ENCODE assay signal across 8 cellular contexts in genomic region chr5:62578540-62578939, GRCh38. TPM values are rescaled to one million over a fixed set of nuclear protein-coding genes. Genes with fewer than 3 reads are reported as not detected.
DNase-seq lines count a peak whose midpoint lies in the region; ATAC-seq and TF ChIP-seq lines count a peak whose summit lies in the region.

TSS of gene LRRC70 (plus strand) at chr5:62578819. CDS start at chr5:62579439, 620 bp downstream.

- no peak within 1 kb of the TSS for H3K4me3 ChIP-seq in MG63

- H3K27me3 ChIP-seq in MG63: no peaks in the 10 kb centered on the region

- ATAC-seq in GM18498 (IDR thresholded peaks at IDR 0.05; ENCODE audit: unreplicated experiment): peak; percentile 87
- peak; percentile 86 for ATAC-seq in GM21528 (IDR thresholded peaks at IDR 0.05; ENCODE audit: low FRiP score, unreplicated experiment)

- H3K9me3 Mint-ChIP-seq in nephron: no peaks in the 10 kb centered on the region

- peak within 1 kb of the TSS in 2 of 3 experiments; percentile 21 to 40 for H3K4me3 Mint-ChIP-seq in nephron

- TF ChIP-seq CTCF in nephron (IDR thresholded peaks at IDR 0.05; ENCODE audit: unreplicated experiment in 3 of 3): no peak

- peak; percentile 92 for DNase-seq in KBM-7
- DNase-seq in central memory CD4-positive, alpha-beta T cell: peak; percentile 83
- DNase-seq in NCI-H2107 (lab: John Stamatoyannopoulos, UW): no peak
- DNase-seq in MG63: no peak
- DNase-seq in NCI-H345 (lab: John Stamatoyannopoulos, UW): no peak

- in situ Hi-C loops in KBM-7 (cut with MboI; ENCODE audit: low pct_unique_long_range_greater_than_20kb, low sequenced_read_pairs): no loop called here

- peak within 1 kb of the TSS in 1 of 3 experiments; percentile 71 for H3K27ac Mint-ChIP-seq in nephron

- H3K4me1 Mint-ChIP-seq in nephron: peaks cover 6% of the 10 kb centered on the region

- H3K27me3 Mint-ChIP-seq in nephron (ENCODE audit: low read depth): no peaks in the 10 kb centered on the region

- no peaks in the 10 kb centered on the region; the same call in 1 of the 2 replicates for H3K36me3 ChIP-seq in MG63

- H3K36me3 Mint-ChIP-seq in nephron (ENCODE audit: low read depth): peaks cover 7% of the 10 kb centered on the region

- no peaks in the 10 kb centered on the region for H3K9me3 ChIP-seq in MG63

RNA-seq across cellular contexts. Expression of gene LRRC70, which starts in this region (rescaled TPM):
- 0.10 TPM in 1 of 2 replicates, not detected in the other for total RNA-seq in MG63 (2014; rRNA removed; shearing (Covaris generic); ENCODE audit: low replicate concordance)

Comparison
In these comparisons a context has a peak if more than half of its experiments do, and no peak if none do; other contexts are left out.
1. DNase-seq: peak in KBM-7 (single experiment) and central memory CD4-positive, alpha-beta T cell (single experiment); none in NCI-H2107 (single experiment), MG63 (single experiment) and NCI-H345 (single experiment).